26 cellular contexts compared by ENCODE assay signal in the genomic region with DNA sequence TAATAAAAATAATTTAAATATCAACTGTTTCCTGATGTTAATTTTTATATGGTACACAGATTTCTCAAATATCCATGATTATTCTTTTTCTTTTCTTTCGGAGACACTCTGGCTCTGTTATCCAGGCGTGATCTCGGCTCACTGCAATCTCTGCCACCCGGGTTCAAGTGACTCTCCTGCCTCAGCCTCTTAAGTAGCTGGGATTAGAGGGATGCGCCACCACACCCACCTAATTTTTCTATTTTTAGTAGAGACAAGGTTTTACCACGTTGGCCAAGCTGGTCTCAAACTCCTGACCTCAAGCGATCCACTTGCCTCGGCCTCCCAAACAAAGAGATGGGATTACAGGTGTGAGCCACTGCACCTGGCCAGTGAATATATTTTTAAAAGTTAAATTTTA.
"Had no signal": no experiment of that assay in that cellular context is flagged by ENCODE, and none has a peak within 500 bp of the region (broad histone marks: within the 10 kb centered on the region; RNA-seq: fewer than 3 reads in every experiment).

No MANE protein-coding gene starts in this region.

- DNase-seq: activated CD4-positive, alpha-beta T cell treated with anti-CD3 and anti-CD28 coated beads for 1 hour; activated CD4-positive, alpha-beta T cell treated with anti-CD3 and anti-CD28 coated beads, Interleukin-2, amount 50 U/mL, for 1 hour; activated CD8-positive, alpha-beta memory T cell treated with anti-CD3 and anti-CD28 coated beads, Interleukin-2, amount 10 ng/mL, durations not matched to agents 7 days and 5 days; activated CD8-positive, alpha-beta T cell treated with anti-CD3 and anti-CD28 coated beads, Interleukin-2, amount 10 ng/mL, durations not matched to agents 7 days and 5 days; dermis blood vessel endothelial cell; effector CD4-positive, alpha-beta T cell; glutamatergic neuron; left lung; mucosa of descending colon; nephron progenitor cell; ovary; retina; stimulated activated CD4-positive, alpha-beta T cell treated with anti-CD3 and anti-CD28 coated beads, Interleukin-1b, Interleukin-23, amount 100 ng/mL, for 48 hours; stimulated activated CD4-positive, alpha-beta T cell treated with anti-CD3 and anti-CD28 coated beads, Interleukin-4, amount 100 ng/mL, for 4 hours; stimulated activated CD8-positive, alpha-beta memory T cell treated with anti-CD3 and anti-CD28 coated beads, Interleukin-4, amount 100 ng/mL, for 48 hours; stimulated activated naive CD4-positive, alpha-beta T cell treated with Interleukin-2 at 50 U/mL for 16 hours; T-helper 2 cell had no signal

- H3K4me3 ChIP-seq: left lung, lung, mucosa of descending colon, ovary, smooth muscle cell, tibial nerve had no signal

- H3K4me2 ChIP-seq: smooth muscle cell had no signal

- H3K27me3 ChIP-seq: left lung, neutrophil, ovary, tibial nerve had no signal

- H3K9me3 ChIP-seq: left lung, mucosa of descending colon, ovary, tibial nerve had no signal

- H3K27ac ChIP-seq: left lung, neutrophil, ovary, tibial nerve had no signal

- FAIRE-seq: bronchial epithelial cell, colon, frontal cortex, islet of Langerhans had no signal

- ATAC-seq: activated CD8-positive, alpha-beta memory T cell treated with anti-CD3 and anti-CD28 coated beads, Interleukin-2, amount 10 ng/mL, durations not matched to agents 7 days and 5 days; activated CD8-positive, alpha-beta T cell treated with anti-CD3 and anti-CD28 coated beads, Interleukin-2, amount 10 ng/mL, durations not matched to agents 7 days and 5 days; left lung; mucosa of descending colon; WTC11 had no signal
